In genomic region chr4:95415346-95415771, GRCh38 we compare ENCODE assay signal across 1 cellular context.
TF ChIP-seq lines count a peak whose summit lies in the region.

No MANE protein-coding gene starts in this region.

TF ChIP-seq in SK-N-SH, 30 proteins besides CTCF, POLR2A, EP300 and RAD21 (continued from another document):
- TF ChIP-seq REST (IDR thresholded peaks at IDR 0.05; ENCODE audit: low read depth, low read length) (no peak), FOSL2 (IDR thresholded peaks at IDR 0.05; ENCODE audit: borderline replicate concordance, low read depth) (peak; percentile 44; the same call in 1 of the 2 replicates), RXRA (IDR thresholded peaks at IDR 0.05; ENCODE audit: borderline replicate concordance, low read depth) (no peak), MEF2A (IDR thresholded peaks at IDR 0.05; ENCODE audit: borderline replicate concordance, low read depth) (no peak), GABPA (IDR thresholded peaks at IDR 0.05; ENCODE audit: low read depth) (no peak), NRF1 (IDR thresholded peaks at IDR 0.05; ENCODE audit: low read depth, low read length) (no peak), MXI1 (IDR thresholded peaks at IDR 0.05; ENCODE audit: low read depth, low read length) (no peak), FOXM1 (IDR thresholded peaks at IDR 0.05; ENCODE audit: low read depth) (no peak), CHD2 (IDR thresholded peaks at IDR 0.05; ENCODE audit: low read length, partially characterized antibody) (no peak), JUND (IDR thresholded peaks at IDR 0.05) (peak; percentile 18), FOXJ3 (CRISPR knock-in tag; IDR thresholded peaks at IDR 0.05) (no peak), TCF12 (IDR thresholded peaks at IDR 0.05) (peak; percentile 15; the same call in 1 of the 2 replicates), EZH2phosphoT487 (IDR thresholded peaks at IDR 0.05; ENCODE audit: borderline replicate concordance, low read depth) (no peak), USF1 (IDR thresholded peaks at IDR 0.05; ENCODE audit: borderline replicate concordance, low read depth) (no peak), USF2 (IDR thresholded peaks at IDR 0.05; ENCODE audit: borderline replicate concordance, low read depth, low read length) (no peak), TEAD4 (IDR thresholded peaks at IDR 0.05; ENCODE audit: borderline replicate concordance, insufficient read depth) (no peak), IRF3 (IDR thresholded peaks at IDR 0.05; ENCODE audit: low read depth, low read length) (no peak), MAX (IDR thresholded peaks at IDR 0.05; ENCODE audit: low read depth) (no peak), RCOR1 (IDR thresholded peaks at IDR 0.05; ENCODE audit: low read length) (no peak), YY1 (IDR thresholded peaks at IDR 0.05; ENCODE audit: low read depth) (no peak), POLR2AphosphoS5 (IDR thresholded peaks at IDR 0.05; ENCODE audit: low read depth, low read length) (no peak), PBX3 (IDR thresholded peaks at IDR 0.05) (no peak), ELF1 (IDR thresholded peaks at IDR 0.05) (no peak)
